8 cellular contexts compared by ENCODE assay signal in the genomic region with DNA sequence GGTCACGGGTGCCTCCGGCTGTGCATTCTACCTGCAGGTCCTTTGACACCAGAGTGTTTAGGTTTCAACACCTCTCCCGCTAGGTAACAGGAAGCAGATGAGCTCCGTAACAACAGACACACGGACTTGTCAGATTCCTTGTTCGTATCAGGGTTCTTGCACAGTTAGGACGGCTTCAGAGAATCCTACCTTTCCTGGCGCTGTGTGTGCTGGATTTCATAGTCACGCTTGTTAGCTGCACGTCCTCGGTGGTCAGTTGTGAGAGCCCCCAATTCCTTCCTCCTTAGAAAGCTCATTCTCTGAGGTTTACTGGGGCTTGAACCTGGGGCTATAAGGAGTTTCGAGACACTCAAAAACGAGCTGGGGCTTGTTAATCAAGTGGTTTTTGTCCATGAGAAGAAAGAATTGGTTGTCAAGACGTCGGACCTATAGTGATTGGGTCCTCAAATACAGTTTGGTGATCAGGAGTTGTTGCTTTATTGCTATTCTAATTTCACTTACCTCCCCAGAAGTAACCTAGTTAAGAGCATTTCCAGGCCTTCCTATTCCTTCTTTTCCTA. TPM values are rescaled to one million over a fixed set of nuclear protein-coding genes. Genes with fewer than 3 reads are reported as not detected.
DNase-seq lines count a peak whose midpoint lies in the region; ATAC-seq, FAIRE-seq and TF ChIP-seq lines count a peak whose summit lies in the region.

No MANE protein-coding gene starts in this region.

- no peaks in the 10 kb centered on the region for H3K79me2 ChIP-seq in neural cell (replicated peaks; ENCODE audit: insufficient read depth, low read length)

- no peaks in the 10 kb centered on the region for H3K9me3 ChIP-seq in effector memory CD4-positive, alpha-beta T cell (ENCODE audit: control insufficient read depth, low read length)
- H3K9me3 ChIP-seq in neural cell (ENCODE audit: low read length), result no peaks in the 10 kb centered on the region

- H3K36me3 ChIP-seq in effector memory CD4-positive, alpha-beta T cell (ENCODE audit: control insufficient read depth, insufficient read depth, low read length), result peaks cover 10% of the 10 kb centered on the region
- no peaks in the 10 kb centered on the region for H3K36me3 ChIP-seq in neural cell (ENCODE audit: insufficient read depth, low read length)

- ATAC-seq in left colon, result no peak

- no peak for TF ChIP-seq CTCF in neural cell (IDR thresholded peaks at IDR 0.05; ENCODE audit: poor library complexity, severe bottlenecking)

- peak; percentile 50 for DNase-seq in NCI-H2196 treated with DMSO at 0.1 percent for 48 hours (lab: John Stamatoyannopoulos, UW; ENCODE audit: unreplicated experiment)
- DNase-seq in NCI-H2196 (lab: John Stamatoyannopoulos, UW; ENCODE audit: unreplicated experiment), result no peak
- DNase-seq in NCI-H748 treated with DMSO at 0.1 percent for 48 hours (lab: John Stamatoyannopoulos, UW), result peak; percentile 56
- no peak for DNase-seq in effector memory CD4-positive, alpha-beta T cell
- no peak for DNase-seq in NCI-H128 (lab: John Stamatoyannopoulos, UW; ENCODE audit: unreplicated experiment)
- DNase-seq in GM12892 (ENCODE audit: insufficient read length), result no peak
- DNase-seq in left colon, result no peak

- H3K4me1 ChIP-seq in effector memory CD4-positive, alpha-beta T cell (ENCODE audit: control insufficient read depth, insufficient read depth, low read length, poor library complexity, severe bottlenecking), result peaks cover 17% of the 10 kb centered on the region

- TF ChIP-seq EP300 in neural cell (conservative IDR thresholded peaks at IDR 0.05; ENCODE audit: poor library complexity, severe bottlenecking), result no peak

- peak overlapping the region; percentile 64 for H3K9ac ChIP-seq in neural cell (ENCODE audit: low read length)

- intact Hi-C loops in left colon (cut with DNase I, micrococcal nuclease), result no loop called here

- peak overlapping the region; percentile 62 for H3K4me2 ChIP-seq in neural cell (ENCODE audit: low read length)

- peak overlapping the region; percentile 93 for H2AFZ ChIP-seq in neural cell (ENCODE audit: low read depth, low read length)

- H3F3A ChIP-seq in neural cell (ENCODE audit: insufficient read depth, low read length, poor library complexity, severe bottlenecking), result no peaks in the 10 kb centered on the region

- TF ChIP-seq RAD21 in neural cell (conservative IDR thresholded peaks at IDR 0.05), result no peak

- peak overlapping the region; percentile 61 for H3K4me3 ChIP-seq in effector memory CD4-positive, alpha-beta T cell (ENCODE audit: insufficient read depth, low read depth, low read length, poor library complexity, severe bottlenecking)
- peak overlapping the region; percentile 67 for H3K4me3 ChIP-seq in neural cell (ENCODE audit: low read length)

- peak overlapping the region; percentile 83 for H3K27ac ChIP-seq in effector memory CD4-positive, alpha-beta T cell (ENCODE audit: insufficient read depth, low read length, poor library complexity, severe bottlenecking)
- H3K27ac ChIP-seq in neural cell (ENCODE audit: low read length), result peak overlapping the region; percentile 28

- no peak for FAIRE-seq in GM12892 (lab: Jason Lieb, UNC)

- no peaks in the 10 kb centered on the region for H3K27me3 ChIP-seq in effector memory CD4-positive, alpha-beta T cell (replicated peaks; ENCODE audit: control insufficient read depth, insufficient read depth, low read length, poor library complexity, severe bottlenecking)
- no peaks in the 10 kb centered on the region for H3K27me3 ChIP-seq in neural cell (ENCODE audit: insufficient read depth, low read depth, low read length)

- TF ChIP-seq POLR2A in GM12892 (IDR thresholded peaks at IDR 0.05; ENCODE audit: low read depth, low read length), result no peak; the same call in 1 of the 2 replicates

- H4K20me1 ChIP-seq in neural cell (ENCODE audit: insufficient read depth), result no peaks in the 10 kb centered on the region

- no peaks in the 10 kb centered on the region for H3K9me2 ChIP-seq in neural cell (ENCODE audit: insufficient read depth, low read length)

TF ChIP-seq in neural cell, 6 proteins besides CTCF, POLR2A, EP300 and RAD21:
- TF ChIP-seq EZH2 (IDR thresholded peaks at IDR 0.05; ENCODE audit: borderline replicate concordance, insufficient read depth, low read length, poor library complexity, severe bottlenecking) (no peak), TAF1 (IDR thresholded peaks at IDR 0.05; ENCODE audit: low read depth) (peak; percentile 36)

RNA-seq across cellular contexts. Expression of a gene that starts 0.7 kb away (rescaled TPM):
- 9.8 and 13.0 TPM in 2 replicates for polyA plus RNA-seq in neural cell
- 3.4 and 4.9 TPM in 2 replicates for polyA minus RNA-seq in neural cell
- polyA plus RNA-seq in GM12892 (2012; ENCODE audit: missing spikeins), result 130 TPM
- 10 to 100 TPM; 24.7 to 37.7 TPM for total RNA-seq in left colon

RNA-seq across cellular contexts. Expression of a gene that starts 29.2 kb away (rescaled TPM):
- not detected in 2 replicates for polyA plus RNA-seq in neural cell
- polyA minus RNA-seq in neural cell, result not detected in 2 replicates
- polyA plus RNA-seq in GM12892 (2012; ENCODE audit: missing spikeins), result 1.2 TPM
- total RNA-seq in left colon, result 1 to 10 TPM; 2.2 to 7.1 TPM

RNA-seq across cellular contexts. Expression of a gene that starts 33.2 kb away (rescaled TPM):
- 47.2 and 48.1 TPM in 2 replicates for polyA plus RNA-seq in neural cell
- 67.0 and 78.2 TPM in 2 replicates for polyA minus RNA-seq in neural cell
- polyA plus RNA-seq in GM12892 (2012; ENCODE audit: missing spikeins), result 7.1 TPM
- total RNA-seq in left colon, result 10 to 100 TPM; 47.8 to 53.5 TPM

RNA-seq across cellular contexts. Expression of a gene that starts 38.8 kb away (rescaled TPM):
- polyA plus RNA-seq in neural cell, result 213 and 286 TPM in 2 replicates
- polyA minus RNA-seq in neural cell, result 213 and 214 TPM in 2 replicates
- polyA plus RNA-seq in GM12892 (2012; ENCODE audit: missing spikeins), result 40.7 TPM
- 10 to 100 TPM; 81.5 to 85.4 TPM for total RNA-seq in left colon

RNA-seq across cellular contexts. Expression of a gene that starts 42.4 kb away (rescaled TPM):
- polyA plus RNA-seq in neural cell, result 7.7 and 16.5 TPM in 2 replicates
- 8.7 and 10.2 TPM in 2 replicates for polyA minus RNA-seq in neural cell
- 3.0 TPM for polyA plus RNA-seq in GM12892 (2012; ENCODE audit: missing spikeins)
- total RNA-seq in left colon, result 10 to 100 TPM; 52.1 to 58.2 TPM

Comparison
In these comparisons a context has a peak if more than half of its experiments do, and no peak if none do; other contexts are left out.
1. DNase-seq: peak in NCI-H2196 treated with DMSO at 0.1 percent for 48 hours (single experiment) and NCI-H748 treated with DMSO at 0.1 percent for 48 hours (single experiment); none in NCI-H2196 (single experiment), effector memory CD4-positive, alpha-beta T cell (0 of 3), NCI-H128 (single experiment), GM12892 (single experiment) and left colon (0 of 2).